Comparison of ENCODE assay signal across 32 cellular contexts in genomic region chr4:182593413-182593812, GRCh38.
DNase-seq lines count a peak whose midpoint lies in the region; ATAC-seq and TF ChIP-seq lines count a peak whose summit lies in the region.
"Had no signal": no experiment of that assay in that cellular context is flagged by ENCODE, and none has a peak within 500 bp of the region (broad histone marks: within the 10 kb centered on the region; RNA-seq: fewer than 3 reads in every experiment).

No MANE protein-coding gene starts in this region.

- peaks cover 15% of the 10 kb centered on the region for H3K4me1 ChIP-seq in GM23338 (ENCODE audit: insufficient read depth)
- peaks cover 11% of the 10 kb centered on the region for H3K4me1 ChIP-seq in HUES6 (ENCODE audit: control insufficient read depth, insufficient read depth, low read length)
- H3K4me1 ChIP-seq in neural progenitor cell = peaks cover 14% of the 10 kb centered on the region
- H3K4me1 ChIP-seq: gastroesophageal sphincter, Peyer's patch, stomach had no signal

- DNase-seq in GM23338 (ENCODE audit: low spot score) = no peak
- peak; percentile 55 for DNase-seq in dermis blood vessel endothelial cell
- DNase-seq in neural progenitor cell (ENCODE audit: low spot score) = no peak
- no peak for DNase-seq in middle frontal gyrus (ENCODE audit: extremely low spot score, low spot score)
- DNase-seq: activated CD4-positive, alpha-beta T cell treated with anti-CD3 and anti-CD28 coated beads for 36 hours; activated CD8-positive, alpha-beta T cell treated with anti-CD3 and anti-CD28 coated beads, Interleukin-2, amount 10 ng/mL, durations not matched to agents 7 days and 5 days; activated naive CD4-positive, alpha-beta T cell treated with anti-CD3 and anti-CD28 coated beads, Interleukin-2, amount 50 U/mL, for 16 hours; C1 segment of cervical spinal cord; cerebellar nuclear complex; COR-L47; DMS79; GF-D8; hypothalamus; mesenchymal stem cell; NCI-H1417 treated with DMSO at 0.1 percent for 48 hours; NCI-H2081 treated with DMSO at 0.1 percent for 48 hours; NCI-H526; Peyer's patch; right cardiac atrium; SHP77; stimulated activated CD4-positive, alpha-beta T cell treated with anti-CD3 and anti-CD28 coated beads, Interleukin-2, amount 100 ng/mL, for 24 hours; stimulated activated CD8-positive, alpha-beta memory T cell treated with anti-CD3 and anti-CD28 coated beads, Interleukin-4, amount 100 ng/mL, for 48 hours; stomach; thyroid gland had no signal

- H3K27ac Mint-ChIP-seq in GM23338 (peak overlapping the region; percentile 42), neural progenitor cell (peak overlapping the region; percentile 64)
- H3K27ac Mint-ChIP-seq: activated CD4-positive, alpha-beta T cell treated with anti-CD3 and anti-CD28 coated beads for 36 hours; activated CD8-positive, alpha-beta T cell treated with anti-CD3 and anti-CD28 coated beads, Interleukin-2, amount 10 ng/mL, durations not matched to agents 7 days and 5 days; activated T-helper 17 cell treated with anti-CD3 and anti-CD28 coated beads, Interleukin-2, amount 50 U/mL, for 72 hours; T-helper 2 cell treated with Interferon-gamma antibody and Interleukin-4, amounts not matched to agents 5 μg/mL and 100 μg/mL, for 36 hours had no signal

- H3K9me3 ChIP-seq in HUES6 (ENCODE audit: control insufficient read depth, insufficient read depth, low read depth, low read length) (peaks cover 8% of the 10 kb centered on the region), neural progenitor cell (ENCODE audit: low read depth) (peaks cover 10% of the 10 kb centered on the region)
- H3K9me3 ChIP-seq: Peyer's patch, stomach, thyroid gland had no signal

- H2AFZ ChIP-seq in GM23338 (no peak overlapping the region), neural progenitor cell (replicated peaks) (no peak overlapping the region)

- H3K27ac ChIP-seq in GM23338 (ENCODE audit: low read depth) (peak overlapping the region; percentile 70; the same call in 1 of the 2 replicates), HUES6 (ENCODE audit: low read depth, low read length) (no peak overlapping the region), neural progenitor cell (peak overlapping the region; percentile 54)
- H3K27ac ChIP-seq: gastroesophageal sphincter, Peyer's patch, stomach, thyroid gland had no signal

- peaks cover 3% of the 10 kb centered on the region for H3K27me3 Mint-ChIP-seq in GM23338 (ENCODE audit: insufficient read depth, low read depth, poor library complexity)
- H3K27me3 Mint-ChIP-seq in neural progenitor cell (ENCODE audit: insufficient read depth, low read depth) = peaks cover 2% of the 10 kb centered on the region
- H3K27me3 Mint-ChIP-seq: brain had no signal

- no peak for TF ChIP-seq CTCF in GM23338 (conservative IDR thresholded peaks at IDR 0.05; ENCODE audit: low read depth in 2 of 2)
- TF ChIP-seq CTCF in neural progenitor cell (IDR thresholded peaks at IDR 0.05) = no peak

- H3K9ac ChIP-seq in HUES6 (ENCODE audit: low read length) = peak overlapping the region; percentile 5
- H3K9ac ChIP-seq in neural progenitor cell = no peak overlapping the region

- H3K4me3 Mint-ChIP-seq in GM23338 (peak overlapping the region; percentile 1; the same call in 1 of the 3 replicates), neural progenitor cell (no peak overlapping the region)
- H3K4me3 Mint-ChIP-seq: activated CD4-positive, alpha-beta T cell treated with anti-CD3 and anti-CD28 coated beads for 36 hours; activated CD8-positive, alpha-beta T cell treated with anti-CD3 and anti-CD28 coated beads, Interleukin-2, amount 10 ng/mL, durations not matched to agents 7 days and 5 days; activated T-helper 17 cell treated with anti-CD3 and anti-CD28 coated beads, Interleukin-2, amount 50 U/mL, for 72 hours; T-helper 2 cell treated with Interferon-gamma antibody and Interleukin-4, amounts not matched to agents 5 μg/mL and 100 μg/mL, for 36 hours had no signal

- H3K36me3 ChIP-seq in GM23338 (ENCODE audit: insufficient read depth) = peaks cover 4% of the 10 kb centered on the region; the same call in 1 of the 2 replicates
- H3K36me3 ChIP-seq in HUES6 (ENCODE audit: control insufficient read depth, insufficient read depth, low read length) = no peaks in the 10 kb centered on the region
- peaks cover 7% of the 10 kb centered on the region for H3K36me3 ChIP-seq in neural progenitor cell
- H3K36me3 ChIP-seq: gastroesophageal sphincter, Peyer's patch, stomach, thyroid gland had no signal

- no peaks in the 10 kb centered on the region for H3K27me3 ChIP-seq in GM23338 (ENCODE audit: insufficient read depth)
- H3K27me3 ChIP-seq in HUES6 (ENCODE audit: control insufficient read depth, insufficient read depth, low read length) = no peaks in the 10 kb centered on the region
- H3K27me3 ChIP-seq in neural progenitor cell = no peaks in the 10 kb centered on the region
- H3K27me3 ChIP-seq: gastroesophageal sphincter, Peyer's patch, stomach, thyroid gland had no signal

- peaks cover 4% of the 10 kb centered on the region for H3K79me2 ChIP-seq in GM23338 (replicated peaks; ENCODE audit: insufficient read depth)
- H3K79me2 ChIP-seq in neural progenitor cell (ENCODE audit: low read depth) = peaks cover 20% of the 10 kb centered on the region

- H3F3A ChIP-seq in GM23338 (replicated peaks; ENCODE audit: low read depth) (no peaks in the 10 kb centered on the region), neural progenitor cell (ENCODE audit: low read depth) (no peaks in the 10 kb centered on the region)

- H3K4me1 Mint-ChIP-seq in GM23338 (peaks cover 36% of the 10 kb centered on the region), neural progenitor cell (peaks cover 13% of the 10 kb centered on the region)
- H3K4me1 Mint-ChIP-seq: activated CD4-positive, alpha-beta T cell treated with anti-CD3 and anti-CD28 coated beads for 36 hours; activated T-helper 17 cell treated with anti-CD3 and anti-CD28 coated beads, Interleukin-2, amount 50 U/mL, for 72 hours had no signal

- no peaks in the 10 kb centered on the region for H3K9me2 ChIP-seq in GM23338 (ENCODE audit: insufficient read depth)

- H3K4me3 ChIP-seq in GM23338 = no peak overlapping the region
- no peak overlapping the region for H3K4me3 ChIP-seq in HUES6 (ENCODE audit: low read depth, low read length)
- no peak overlapping the region for H3K4me3 ChIP-seq in neural progenitor cell
- H3K4me3 ChIP-seq: gastroesophageal sphincter, Peyer's patch, stomach, thyroid gland had no signal

- H3K4me2 ChIP-seq in GM23338 (no peak overlapping the region; the same call in 1 of the 2 replicates), neural progenitor cell (no peak overlapping the region)

- H4K20me1 ChIP-seq in GM23338 (replicated peaks; ENCODE audit: insufficient read depth) = no peaks in the 10 kb centered on the region
- no peaks in the 10 kb centered on the region for H4K20me1 ChIP-seq in neural progenitor cell (ENCODE audit: low read depth)

- peaks cover 10% of the 10 kb centered on the region; the same call in 2 of the 3 replicates for H3K9me3 Mint-ChIP-seq in GM23338
- H3K9me3 Mint-ChIP-seq in neural progenitor cell = peaks cover 12% of the 10 kb centered on the region
- H3K9me3 Mint-ChIP-seq: T-helper 2 cell treated with Interferon-gamma antibody and Interleukin-4, amounts not matched to agents 5 μg/mL and 100 μg/mL, for 36 hours had no signal

- peaks cover 11% of the 10 kb centered on the region; the same call in 2 of the 3 replicates for H3K36me3 Mint-ChIP-seq in GM23338 (ENCODE audit: low read depth)
- peaks cover 28% of the 10 kb centered on the region for H3K36me3 Mint-ChIP-seq in neural progenitor cell

- ATAC-seq in GM23338 (peak; percentile 50), HG03039 (IDR thresholded peaks at IDR 0.05; ENCODE audit: unreplicated experiment) (no peak), HG03469 (IDR thresholded peaks at IDR 0.05; ENCODE audit: unreplicated experiment) (no peak)
- ATAC-seq: activated CD4-positive, alpha-beta T cell treated with anti-CD3 and anti-CD28 coated beads for 36 hours; activated CD8-positive, alpha-beta T cell treated with anti-CD3 and anti-CD28 coated beads, Interleukin-2, amount 10 ng/mL, durations not matched to agents 7 days and 5 days; activated T-helper 17 cell treated with anti-CD3 and anti-CD28 coated beads, Interleukin-2, amount 50 U/mL, for 72 hours; gastroesophageal sphincter; HCT116; right cardiac atrium had no signal

TF ChIP-seq in GM23338, 12 proteins besides CTCF, POLR2A, EP300 and RAD21:
- TF ChIP-seq NANOG (IDR thresholded peaks at IDR 0.05; ENCODE audit: borderline replicate concordance) (no peak), ZNF114 (CRISPR knock-in tag; IDR thresholded peaks at IDR 0.05) (no peak), JUNB (IDR thresholded peaks at IDR 0.05; ENCODE audit: unreplicated experiment) (no peak)
TF ChIP-seq in GM23338: peak in this region for 0.
